17 cellular contexts compared by ENCODE assay signal in genomic region chr22:46338636-46339035, GRCh38.
"Had no signal": no experiment of that assay in that cellular context is flagged by ENCODE, and none has a peak within 500 bp of the region (broad histone marks: within the 10 kb centered on the region; RNA-seq: fewer than 3 reads in every experiment).

No MANE protein-coding gene starts in this region.

- FAIRE-seq: TTC549 had no signal

- DNase-seq: activated CD4-positive, alpha-beta T cell treated with anti-CD3 and anti-CD28 coated beads, Interleukin-2, amount 10 ng/mL, durations not matched to agents 7 days and 5 days; activated CD4-positive, CD25-positive, alpha-beta regulatory T cell; activated gamma-delta T cell treated with Interleukin-2 at 50 U/mL for 16 hours; activated T-cell treated with anti-CD3 and anti-CD28 coated beads, Interleukin-2, amount 50 U/mL, for 4 hours; adrenal gland; effector memory CD4-positive, alpha-beta T cell; erythroblast; hypothalamus; ovary; SK-N-SH; stimulated activated CD4-positive, alpha-beta T cell treated with anti-CD3 and anti-CD28 coated beads, Interleukin-4, amount 100 ng/mL, for 1 hour; stimulated activated CD8-positive, alpha-beta memory T cell treated with anti-CD3 and anti-CD28 coated beads, Interleukin-4, amount 100 ng/mL, for 48 hours; stomach had no signal

- H3K27me3 ChIP-seq: adrenal gland, ovary, stomach had no signal

- H3K27me3 Mint-ChIP-seq: activated CD4-positive, alpha-beta T cell treated with anti-CD3 and anti-CD28 coated beads, Interleukin-2, amount 10 ng/mL, durations not matched to agents 7 days and 5 days; central memory CD8-positive, alpha-beta T cell; memory B cell had no signal

- H3K27ac Mint-ChIP-seq: activated CD4-positive, alpha-beta T cell treated with anti-CD3 and anti-CD28 coated beads, Interleukin-2, amount 10 ng/mL, durations not matched to agents 7 days and 5 days; memory B cell had no signal

- ATAC-seq: activated T-cell treated with anti-CD3 and anti-CD28 coated beads, Interleukin-2, amount 50 U/mL, for 4 hours had no signal

- H3K27ac ChIP-seq: adrenal gland, ovary, stomach, thoracic aorta had no signal

- H3K36me3 ChIP-seq: ovary had no signal

- H3K4me3 Mint-ChIP-seq: central memory CD8-positive, alpha-beta T cell; memory B cell had no signal

- H3K9ac ChIP-seq: SK-N-SH had no signal

- H3K9me3 Mint-ChIP-seq: activated CD4-positive, alpha-beta T cell treated with anti-CD3 and anti-CD28 coated beads, Interleukin-2, amount 10 ng/mL, durations not matched to agents 7 days and 5 days; activated T-cell treated with anti-CD3 and anti-CD28 coated beads, Interleukin-2, amount 50 U/mL, for 4 hours; central memory CD8-positive, alpha-beta T cell; memory B cell had no signal

- H3K4me3 ChIP-seq: adrenal gland, ovary, stomach, thoracic aorta had no signal

- H3K9me3 ChIP-seq: adrenal gland, ovary, SK-N-SH, stomach, thoracic aorta had no signal
